1 cellular context compared by ENCODE assay signal in the genomic region with DNA sequence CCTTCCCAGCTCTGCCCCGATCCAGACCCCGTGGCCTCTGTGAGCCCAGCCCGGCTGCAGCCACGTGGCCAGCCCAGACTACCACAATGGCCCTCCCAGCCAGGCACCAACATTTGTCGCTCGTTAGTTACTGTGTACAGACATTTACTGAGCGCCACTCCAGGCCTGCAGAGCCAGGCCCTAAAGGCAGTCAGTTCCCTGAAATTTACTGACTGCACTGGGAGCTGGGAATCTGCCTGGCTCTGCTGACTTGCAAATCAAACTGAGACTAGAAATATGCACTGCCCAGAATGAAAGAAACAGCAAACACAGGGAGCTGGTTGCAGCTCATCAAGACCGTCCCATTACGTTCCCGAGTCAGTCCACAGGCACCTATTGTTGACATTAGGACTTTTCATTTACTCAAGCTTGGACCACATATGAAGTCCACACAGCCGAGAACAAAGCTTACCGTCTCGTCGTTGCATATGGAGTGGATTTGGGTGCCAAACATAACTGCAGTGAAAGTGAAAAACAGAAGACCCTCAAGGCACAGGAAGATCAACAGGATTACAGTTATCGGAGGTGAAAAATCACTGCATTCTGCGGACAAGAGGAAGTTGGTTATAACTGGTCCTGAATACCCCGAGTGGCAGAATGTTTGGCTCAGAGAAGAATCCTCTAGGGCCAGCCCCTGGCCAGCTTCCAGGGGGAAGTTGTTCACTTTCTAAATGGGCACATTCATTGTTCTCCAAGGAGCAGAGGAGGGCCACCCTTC.
TF ChIP-seq lines count a peak whose summit lies in the region.

No MANE protein-coding gene starts in this region.

TF ChIP-seq in HepG2, 621 proteins besides CTCF, POLR2A, EP300 and RAD21 (continued from another document and continues in another):
- peak; percentile 56; the same call in 1 of the 2 replicates for TF ChIP-seq ZNF800 (CRISPR knock-in tag; IDR thresholded peaks at IDR 0.05)
- TF ChIP-seq ZNF598 (CRISPR knock-in tag; IDR thresholded peaks at IDR 0.05; ENCODE audit: borderline replicate concordance) = no peak
- no peak for TF ChIP-seq SRSF1 (optimal IDR thresholded peaks at IDR 0.05; ENCODE audit: low read depth, low read length)
- TF ChIP-seq KDM2A (CRISPR knock-in tag; IDR thresholded peaks at IDR 0.05; ENCODE audit: borderline replicate concordance, low read depth) = peak; percentile 61
- no peak for TF ChIP-seq ZNF552 (CRISPR knock-in tag; IDR thresholded peaks at IDR 0.05; ENCODE audit: borderline replicate concordance)
- peak; percentile 63; the same call in 1 of the 2 replicates for TF ChIP-seq CHD4 (IDR thresholded peaks at IDR 0.05; ENCODE audit: borderline replicate concordance, low read length)
- peak; percentile 73; the same call in 1 of the 2 replicates for TF ChIP-seq TSC22D2 (CRISPR knock-in tag; IDR thresholded peaks at IDR 0.05; ENCODE audit: borderline replicate concordance)
- no peak for TF ChIP-seq ZFP36 (IDR thresholded peaks at IDR 0.05; ENCODE audit: borderline replicate concordance, low read depth, low read length, partially characterized antibody)
- no peak for TF ChIP-seq ZNF232 (CRISPR knock-in tag; IDR thresholded peaks at IDR 0.05; ENCODE audit: borderline replicate concordance)
- TF ChIP-seq FOXC1 (CRISPR knock-in tag; IDR thresholded peaks at IDR 0.05; ENCODE audit: borderline replicate concordance) = 0 out of 2 replicates have a peak, but pooled peaks have one; percentile 50
- peak; percentile 85; the same call in 1 of the 2 replicates for TF ChIP-seq ZNF782 (CRISPR knock-in tag; IDR thresholded peaks at IDR 0.05; ENCODE audit: borderline replicate concordance)
- no peak for TF ChIP-seq ZNF207 (IDR thresholded peaks at IDR 0.05; ENCODE audit: borderline replicate concordance)
- TF ChIP-seq HOXA7 (CRISPR knock-in tag; IDR thresholded peaks at IDR 0.05) = no peak
- TF ChIP-seq ZNF558 (CRISPR knock-in tag; IDR thresholded peaks at IDR 0.05; ENCODE audit: borderline replicate concordance) = no peak
- TF ChIP-seq ZNF674 (CRISPR knock-in tag; IDR thresholded peaks at IDR 0.05; ENCODE audit: low read depth) = no peak
- TF ChIP-seq ZKSCAN1 (IDR thresholded peaks at IDR 0.05; ENCODE audit: low read length) = peak; percentile 74; the same call in 1 of the 2 replicates
- TF ChIP-seq, protein P1, sequence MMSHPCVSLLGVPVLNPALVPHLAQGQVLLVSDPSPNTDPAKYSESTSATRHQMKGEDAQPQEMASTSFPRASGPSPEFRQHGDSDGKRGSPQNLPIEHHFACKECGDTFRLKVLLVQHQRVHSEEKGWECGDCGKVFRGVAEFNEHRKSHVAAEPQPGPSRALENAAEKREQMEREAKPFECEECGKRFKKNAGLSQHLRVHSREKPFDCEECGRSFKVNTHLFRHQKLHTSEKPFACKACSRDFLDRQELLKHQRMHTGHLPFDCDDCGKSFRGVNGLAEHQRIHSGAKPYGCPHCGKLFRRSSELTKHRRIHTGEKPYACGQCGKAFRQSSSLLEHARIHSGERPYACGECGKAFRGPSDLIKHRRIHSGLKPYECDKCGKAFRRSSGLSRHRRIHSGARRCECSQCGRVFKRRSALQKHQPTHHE (CRISPR knock-in tag; IDR thresholded peaks at IDR 0.05; ENCODE audit: borderline replicate concordance) = no peak
- no peak for TF ChIP-seq ZNF550 (CRISPR knock-in tag; IDR thresholded peaks at IDR 0.05; ENCODE audit: borderline replicate concordance)
- no peak for TF ChIP-seq PHB2 (IDR thresholded peaks at IDR 0.05; ENCODE audit: partially characterized antibody)
- TF ChIP-seq ZNF704 (CRISPR knock-in tag; IDR thresholded peaks at IDR 0.05; ENCODE audit: borderline replicate concordance) = no peak
- peak; percentile 80 for TF ChIP-seq ZEB1 (IDR thresholded peaks at IDR 0.05; ENCODE audit: insufficient replicate concordance, low read depth)
- TF ChIP-seq EHMT2 (IDR thresholded peaks at IDR 0.05; ENCODE audit: borderline replicate concordance, low read depth, low read length) = no peak; the same call in 1 of the 2 replicates
- no peak for TF ChIP-seq HOXD1 (CRISPR knock-in tag; IDR thresholded peaks at IDR 0.05)
- no peak for TF ChIP-seq ZNF724P (CRISPR knock-in tag; IDR thresholded peaks at IDR 0.05; ENCODE audit: borderline replicate concordance)
- TF ChIP-seq MED8 (CRISPR knock-in tag; IDR thresholded peaks at IDR 0.05; ENCODE audit: insufficient replicate concordance) = no peak
- TF ChIP-seq MIXL1 (CRISPR knock-in tag; IDR thresholded peaks at IDR 0.05) = peak; percentile 84
- TF ChIP-seq, protein P2, sequence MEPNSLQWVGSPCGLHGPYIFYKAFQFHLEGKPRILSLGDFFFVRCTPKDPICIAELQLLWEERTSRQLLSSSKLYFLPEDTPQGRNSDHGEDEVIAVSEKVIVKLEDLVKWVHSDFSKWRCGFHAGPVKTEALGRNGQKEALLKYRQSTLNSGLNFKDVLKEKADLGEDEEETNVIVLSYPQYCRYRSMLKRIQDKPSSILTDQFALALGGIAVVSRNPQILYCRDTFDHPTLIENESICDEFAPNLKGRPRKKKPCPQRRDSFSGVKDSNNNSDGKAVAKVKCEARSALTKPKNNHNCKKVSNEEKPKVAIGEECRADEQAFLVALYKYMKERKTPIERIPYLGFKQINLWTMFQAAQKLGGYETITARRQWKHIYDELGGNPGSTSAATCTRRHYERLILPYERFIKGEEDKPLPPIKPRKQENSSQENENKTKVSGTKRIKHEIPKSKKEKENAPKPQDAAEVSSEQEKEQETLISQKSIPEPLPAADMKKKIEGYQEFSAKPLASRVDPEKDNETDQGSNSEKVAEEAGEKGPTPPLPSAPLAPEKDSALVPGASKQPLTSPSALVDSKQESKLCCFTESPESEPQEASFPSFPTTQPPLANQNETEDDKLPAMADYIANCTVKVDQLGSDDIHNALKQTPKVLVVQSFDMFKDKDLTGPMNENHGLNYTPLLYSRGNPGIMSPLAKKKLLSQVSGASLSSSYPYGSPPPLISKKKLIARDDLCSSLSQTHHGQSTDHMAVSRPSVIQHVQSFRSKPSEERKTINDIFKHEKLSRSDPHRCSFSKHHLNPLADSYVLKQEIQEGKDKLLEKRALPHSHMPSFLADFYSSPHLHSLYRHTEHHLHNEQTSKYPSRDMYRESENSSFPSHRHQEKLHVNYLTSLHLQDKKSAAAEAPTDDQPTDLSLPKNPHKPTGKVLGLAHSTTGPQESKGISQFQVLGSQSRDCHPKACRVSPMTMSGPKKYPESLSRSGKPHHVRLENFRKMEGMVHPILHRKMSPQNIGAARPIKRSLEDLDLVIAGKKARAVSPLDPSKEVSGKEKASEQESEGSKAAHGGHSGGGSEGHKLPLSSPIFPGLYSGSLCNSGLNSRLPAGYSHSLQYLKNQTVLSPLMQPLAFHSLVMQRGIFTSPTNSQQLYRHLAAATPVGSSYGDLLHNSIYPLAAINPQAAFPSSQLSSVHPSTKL (CRISPR knock-in tag; IDR thresholded peaks at IDR 0.05) = peak; percentile 80
- TF ChIP-seq THYN1 (CRISPR knock-in tag; IDR thresholded peaks at IDR 0.05; ENCODE audit: borderline replicate concordance, low read depth) = no peak
- TF ChIP-seq DRAP1 (CRISPR knock-in tag; IDR thresholded peaks at IDR 0.05) = peak; percentile 32; the same call in 1 of the 2 replicates
- no peak for TF ChIP-seq RNF219 (CRISPR knock-in tag; IDR thresholded peaks at IDR 0.05)
- TF ChIP-seq ZNF367 (CRISPR knock-in tag; IDR thresholded peaks at IDR 0.05; ENCODE audit: borderline replicate concordance) = no peak
- TF ChIP-seq PATZ1 (CRISPR knock-in tag; IDR thresholded peaks at IDR 0.05) = 0 out of 2 replicates have a peak, but pooled peaks have one; percentile 47
- no peak for TF ChIP-seq SIN3B (IDR thresholded peaks at IDR 0.05; ENCODE audit: low read length)
- TF ChIP-seq ZNF615 (CRISPR knock-in tag; IDR thresholded peaks at IDR 0.05; ENCODE audit: borderline replicate concordance) = no peak
- TF ChIP-seq MZF1 (CRISPR knock-in tag; IDR thresholded peaks at IDR 0.05; ENCODE audit: borderline replicate concordance) = no peak
- TF ChIP-seq ATF7 (IDR thresholded peaks at IDR 0.05) = no peak
- no peak for TF ChIP-seq ATF7 (CRISPR knock-in tag; IDR thresholded peaks at IDR 0.05)
- no peak for TF ChIP-seq ZNF30 (CRISPR knock-in tag; IDR thresholded peaks at IDR 0.05)
- peak; percentile 61; the same call in 1 of the 2 replicates for TF ChIP-seq RXRA (CRISPR knock-in tag; IDR thresholded peaks at IDR 0.05)
- TF ChIP-seq SP2 (CRISPR knock-in tag; IDR thresholded peaks at IDR 0.05) = no peak
- TF ChIP-seq KMT2A (CRISPR knock-in tag; IDR thresholded peaks at IDR 0.05) = peak; percentile 71; the same call in 1 of the 2 replicates
